9 cellular contexts compared by ENCODE assay signal in the genomic region with DNA sequence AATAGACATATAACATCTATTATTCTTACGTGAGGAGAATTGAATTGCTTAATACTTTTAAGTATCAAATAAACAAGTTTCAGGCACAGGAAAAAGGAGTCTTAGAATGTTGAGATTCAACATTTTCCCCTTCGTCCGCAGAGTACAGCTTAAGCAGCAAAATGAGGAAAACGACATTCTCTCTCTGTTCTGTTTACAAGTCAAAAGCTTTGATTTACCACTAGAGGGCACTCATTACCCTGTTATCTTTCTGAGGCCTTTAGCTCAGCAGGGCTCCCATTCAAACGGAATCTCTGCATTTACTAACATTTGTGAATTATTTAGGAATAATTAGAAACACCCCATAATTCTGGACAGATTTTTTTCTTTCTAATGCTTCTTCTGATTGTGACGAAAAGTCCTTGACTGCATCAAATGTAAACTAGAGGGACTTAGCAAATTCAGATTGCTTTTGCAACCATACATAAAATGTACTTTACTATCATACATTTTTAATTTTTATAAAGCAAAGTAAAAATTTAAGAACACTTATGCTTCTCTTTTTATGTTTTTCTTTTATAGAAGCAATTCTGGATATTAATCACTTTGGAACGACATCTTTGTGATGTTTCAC.
DNase-seq lines count a peak whose midpoint lies in the region; ATAC-seq, FAIRE-seq and TF ChIP-seq lines count a peak whose summit lies in the region.
"Had no signal": no experiment of that assay in that cellular context is flagged by ENCODE, and none has a peak within 500 bp of the region (broad histone marks: within the 10 kb centered on the region; RNA-seq: fewer than 3 reads in every experiment).

No MANE protein-coding gene starts in this region.

- H3K27me3 Mint-ChIP-seq in nephron (ENCODE audit: low read depth) = no peaks in the 10 kb centered on the region

- 0 out of 2 replicates have a peak overlapping the region, but pooled peaks have one; percentile 64 for H3K4me2 ChIP-seq in BLaER1

- H3K9me3 Mint-ChIP-seq in nephron = no peaks in the 10 kb centered on the region
- H3K9me3 Mint-ChIP-seq: stimulated activated naive CD8-positive, alpha-beta T cell treated with anti-CD3 and anti-CD28 coated beads, Interleukin-15, Interleukin-2, amounts not matched to agents 100 ng/mL and 50 ng/mL, for 24 hours had no signal

- H3K27me3 ChIP-seq in BLaER1 = no peaks in the 10 kb centered on the region

- peak; percentile 73 to 80 (median 73) for TF ChIP-seq CTCF in nephron (IDR thresholded peaks at IDR 0.05; ENCODE audit: unreplicated experiment in 3 of 3)

- no peak overlapping the region for H3K9ac ChIP-seq in BLaER1
- H3K9ac ChIP-seq in SK-N-MC (ENCODE audit: insufficient read length) = no peak overlapping the region

- H3K27ac ChIP-seq in BLaER1 = no peak overlapping the region
- no peak overlapping the region for H3K27ac ChIP-seq in SK-N-MC

- H3K4me1 Mint-ChIP-seq in nephron = peaks cover 9% of the 10 kb centered on the region

- no peaks in the 10 kb centered on the region for H3K36me3 Mint-ChIP-seq in nephron (ENCODE audit: low read depth)

- H3K36me3 ChIP-seq in BLaER1 (no peaks in the 10 kb centered on the region), SK-N-MC (ENCODE audit: insufficient read depth, low read length) (no peaks in the 10 kb centered on the region)

- H3K4me1 ChIP-seq in BLaER1 = no peaks in the 10 kb centered on the region

- no peak overlapping the region for H3K27ac Mint-ChIP-seq in nephron
- H3K27ac Mint-ChIP-seq: stimulated activated naive CD8-positive, alpha-beta T cell treated with anti-CD3 and anti-CD28 coated beads, Interleukin-15, Interleukin-2, amounts not matched to agents 100 ng/mL and 50 ng/mL, for 24 hours had no signal

- ATAC-seq in HG02870 (IDR thresholded peaks at IDR 0.05; ENCODE audit: unreplicated experiment) = peak; percentile 92
- ATAC-seq in esophagus mucosa = peak; percentile 71

- H3K4me3 Mint-ChIP-seq in nephron = no peak overlapping the region

- no peaks in the 10 kb centered on the region for H3K9me3 ChIP-seq in BLaER1
- no peaks in the 10 kb centered on the region for H3K9me3 ChIP-seq in SK-N-MC (ENCODE audit: low read depth, low read length)

- no peak overlapping the region for H3K4me3 ChIP-seq in BLaER1
- H3K4me3 ChIP-seq in SK-N-MC = peak overlapping the region; percentile 72

- H4K20me1 ChIP-seq in BLaER1 = no peaks in the 10 kb centered on the region

- DNase-seq in GM18507 (ENCODE audit: extremely low spot score, insufficient read length, low read depth) (peak; percentile 38), NCI-H128 (lab: John Stamatoyannopoulos, UW; ENCODE audit: unreplicated experiment) (peak; percentile 11), SK-N-MC (ENCODE audit: low read depth, low spot score) (peak; percentile 81)
- no peak for DNase-seq in stimulated activated CD8-positive, alpha-beta memory T cell treated with anti-CD3 and anti-CD28 coated beads, Interleukin-4, amount 100 ng/mL, for 48 hours

- FAIRE-seq in GM18507 (lab: Jason Lieb, UNC) = peak; percentile 79
